Comparison of ENCODE assay signal across 16 cellular contexts in the genomic region with DNA sequence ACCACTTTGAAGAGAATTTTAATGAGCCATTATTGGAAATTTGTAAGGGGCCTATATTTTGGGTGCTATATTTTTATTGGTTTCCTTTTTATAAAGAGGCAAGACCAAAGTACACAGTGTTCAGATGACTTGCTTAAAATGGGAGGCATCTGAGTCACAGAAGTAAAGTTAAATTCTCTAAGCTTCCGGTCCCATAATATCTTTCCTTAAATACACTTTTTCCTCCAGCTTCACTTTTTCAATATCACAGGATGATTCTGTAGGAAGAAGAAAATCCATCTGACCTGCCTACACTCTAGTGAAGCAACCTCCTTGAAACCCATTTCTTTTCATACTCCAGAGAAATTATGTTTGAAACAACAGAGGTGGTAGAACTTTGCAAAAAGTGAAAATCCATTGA.
A peak's percentile ranks its signal among the peaks of the same experiment; 100 is the strongest.
DNase-seq lines count a peak whose midpoint lies in the region; ATAC-seq and TF ChIP-seq lines count a peak whose summit lies in the region.
"Had no signal": no experiment of that assay in that cellular context is flagged by ENCODE, and none has a peak within 500 bp of the region (broad histone marks: within the 10 kb centered on the region; RNA-seq: fewer than 3 reads in every experiment).

No MANE protein-coding gene starts in this region.

- no peak overlapping the region for H3K27ac Mint-ChIP-seq in activated naive CD4-positive, alpha-beta T cell treated with anti-CD3 and anti-CD28 coated beads, Interleukin-2, amount 50 U/mL, for 72 hours
- H3K27ac Mint-ChIP-seq: CD4-positive, alpha-beta T cell had no signal

- peaks cover 0 to 11% of the 10 kb centered on the region in 2 donors for H3K9me3 Mint-ChIP-seq in activated naive CD4-positive, alpha-beta T cell treated with anti-CD3 and anti-CD28 coated beads, Interleukin-2, amount 50 U/mL, for 72 hours

- H3K9me3 ChIP-seq in parathyroid adenoma (ENCODE audit: control insufficient read depth, low read length) (no peaks in the 10 kb centered on the region), right atrium auricular region (peaks cover 0 to 14% of the 10 kb centered on the region in 2 donors)
- H3K9me3 ChIP-seq: BE2C, HAP-1 had no signal

- H3K79me2 ChIP-seq in parathyroid adenoma, result no peaks in the 10 kb centered on the region

- no peak for ATAC-seq in activated naive CD4-positive, alpha-beta T cell treated with anti-CD3 and anti-CD28 coated beads, Interleukin-2, amount 50 U/mL, for 72 hours
- ATAC-seq: HepG2 had no signal

- H3K27me3 ChIP-seq in parathyroid adenoma (ENCODE audit: control insufficient read depth, insufficient read depth, low read length), result no peaks in the 10 kb centered on the region
- no peaks in the 10 kb centered on the region for H3K27me3 ChIP-seq in right atrium auricular region
- H3K27me3 ChIP-seq: BE2C had no signal

- H3K36me3 Mint-ChIP-seq in activated naive CD4-positive, alpha-beta T cell treated with anti-CD3 and anti-CD28 coated beads, Interleukin-2, amount 50 U/mL, for 72 hours, result peaks cover 0 to 12% of the 10 kb centered on the region in 2 donors

- DNase-seq in superior temporal gyrus (ENCODE audit: extremely low spot score) (peak; percentile 71), right atrium auricular region (ENCODE audit: low spot score) (no peak)
- DNase-seq in stimulated activated naive CD4-positive, alpha-beta T cell (lab: John Stamatoyannopoulos, UW), result no peak
- DNase-seq in activated naive CD4-positive, alpha-beta T cell treated with anti-CD3 and anti-CD28 coated beads, Interleukin-2, amount 50 U/mL, for 72 hours (ENCODE audit: low spot score in 2 of 2), result no peak
- DNase-seq: ACHN; BE2C; CD4-positive, alpha-beta T cell; DMS153; DMS79; GDM1; GM23248 had no signal

- TF ChIP-seq CTCF in parathyroid adenoma (IDR thresholded peaks at IDR 0.05), result no peak
- TF ChIP-seq CTCF in right atrium auricular region (IDR thresholded peaks at IDR 0.05), result no peak

- peak overlapping the region; percentile 16 for H2AFZ ChIP-seq in parathyroid adenoma
- H2AFZ ChIP-seq: GM23248 had no signal

- H3K27ac ChIP-seq in angular gyrus (ENCODE audit: low read depth, low read length) (peak overlapping the region; percentile 63), parathyroid adenoma (no peak overlapping the region), right atrium auricular region (no peak overlapping the region)
- H3K27ac ChIP-seq: C4-2B, GM23248 had no signal

- no peak overlapping the region for H3K9ac ChIP-seq in parathyroid adenoma
- H3K9ac ChIP-seq: GM23248 had no signal

- H3K4me3 ChIP-seq in parathyroid adenoma (ENCODE audit: low read depth, low read length) (no peak overlapping the region), right atrium auricular region (no peak overlapping the region)
- H3K4me3 ChIP-seq: GM23248, HAP-1 had no signal

- no peak overlapping the region for H3K4me2 ChIP-seq in parathyroid adenoma (ENCODE audit: low read length)

- peaks cover 15% of the 10 kb centered on the region for H3K4me1 ChIP-seq in parathyroid adenoma
- H3K4me1 ChIP-seq in right atrium auricular region, result no peaks in the 10 kb centered on the region
- H3K4me1 ChIP-seq: BE2C, HAP-1 had no signal

- H3K36me3 ChIP-seq in parathyroid adenoma (ENCODE audit: control insufficient read depth, insufficient read depth, low read length) (no peaks in the 10 kb centered on the region), right atrium auricular region (no peaks in the 10 kb centered on the region)
- H3K36me3 ChIP-seq: BE2C, HAP-1 had no signal
